In the genomic region with DNA sequence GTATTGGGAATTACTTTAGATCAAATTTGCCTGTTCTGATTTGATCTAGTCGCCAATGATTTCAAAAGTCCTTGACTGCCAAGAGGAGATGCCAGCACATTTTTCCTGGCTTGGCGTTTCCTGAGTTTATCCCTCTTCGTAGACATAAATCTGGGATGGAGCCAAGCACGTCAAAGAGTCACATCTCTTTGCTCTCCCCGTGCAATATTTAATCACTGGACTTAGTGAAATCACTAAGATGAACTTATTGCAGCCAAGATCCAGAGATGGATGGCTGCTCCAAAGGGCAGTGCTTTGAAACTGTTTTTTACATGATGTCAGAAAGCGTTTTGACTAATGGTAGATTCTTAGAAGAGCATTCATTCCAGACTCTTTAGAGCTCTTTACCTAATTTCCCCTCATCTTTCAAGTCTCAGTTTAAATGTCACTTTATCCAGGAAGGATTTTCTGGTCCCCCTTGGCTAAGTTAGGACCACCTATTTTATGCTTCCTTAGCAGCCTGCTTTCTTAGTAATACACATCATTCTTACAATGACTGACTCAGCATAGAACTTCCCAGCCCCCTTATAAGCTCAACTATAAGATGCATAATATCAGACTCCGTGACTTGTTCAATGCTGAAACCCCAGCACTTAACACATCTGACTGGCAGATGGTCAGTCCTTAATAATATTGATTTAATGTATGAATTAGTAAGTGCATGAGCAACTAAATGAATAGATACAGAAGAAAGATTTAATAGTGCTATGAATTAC, we compare ENCODE assay signal across 19 cellular contexts.
DNase-seq lines count a peak whose midpoint lies in the region; ATAC-seq and TF ChIP-seq lines count a peak whose summit lies in the region.
"Had no signal": no experiment of that assay in that cellular context is flagged by ENCODE, and none has a peak within 500 bp of the region (broad histone marks: within the 10 kb centered on the region; RNA-seq: fewer than 3 reads in every experiment).

No MANE protein-coding gene starts in this region.

- H3K9me3 ChIP-seq in skeletal muscle satellite cell (replicated peaks; ENCODE audit: low read length) = no peaks in the 10 kb centered on the region
- H3K9me3 ChIP-seq: lower lobe of right lung had no signal

- no peak for ATAC-seq in GM18867 (IDR thresholded peaks at IDR 0.05; ENCODE audit: unreplicated experiment)
- ATAC-seq: activated CD8-positive, alpha-beta memory T cell treated with anti-CD3 and anti-CD28 coated beads, Interleukin-2, amount 10 ng/mL, durations not matched to agents 7 days and 5 days; lower lobe of right lung had no signal

- TF ChIP-seq CTCF in fibroblast of mammary gland (conservative IDR thresholded peaks at IDR 0.05; ENCODE audit: control insufficient read depth, insufficient read depth, low read depth, low read length) (no peak), GM13977 (IDR thresholded peaks at IDR 0.05; ENCODE audit: extremely low read depth, insufficient read depth, missing control alignments) (no peak)

- in situ Hi-C loops in GM13977 (cut with MboI; ENCODE audit: low pct_unique_long_range_greater_than_20kb, low sequenced_read_pairs, unreplicated experiment) = no loop called here

- H3K4me2 ChIP-seq in skeletal muscle satellite cell (ENCODE audit: low read length) = peak overlapping the region; percentile 20

- H3K4me3 ChIP-seq in fibroblast of mammary gland (ENCODE audit: control insufficient read depth, low read depth, low read length) (no peak overlapping the region), skeletal muscle satellite cell (ENCODE audit: low read length) (no peak overlapping the region)
- H3K4me3 ChIP-seq: coronary artery, lower lobe of right lung had no signal

- peaks cover 9% of the 10 kb centered on the region for H3K27me3 ChIP-seq in skeletal muscle satellite cell (ENCODE audit: control insufficient read depth, insufficient read depth, low read length)

- H3K36me3 ChIP-seq in skeletal muscle satellite cell (ENCODE audit: insufficient read depth, low read length) = no peaks in the 10 kb centered on the region
- H3K36me3 ChIP-seq: lower lobe of right lung had no signal

- peaks cover 21% of the 10 kb centered on the region for H3K4me1 ChIP-seq in skeletal muscle satellite cell (ENCODE audit: control insufficient read depth, insufficient read depth, low read length)
- H3K4me1 ChIP-seq: lower lobe of right lung, parathyroid adenoma had no signal

- DNase-seq in EH (ENCODE audit: low read depth) = peak; percentile 81
- DNase-seq in NCI-H524 (lab: John Stamatoyannopoulos, UW) = peak; percentile 47 to 89
- DNase-seq in fibroblast of mammary gland (ENCODE audit: low read depth) = peak; percentile 77
- DNase-seq in activated CD4-positive, alpha-beta T cell treated with anti-CD3 and anti-CD28 coated beads for 4 hours = no peak
- DNase-seq in GM13977 (ENCODE audit: low spot score) = no peak
- DNase-seq: activated CD8-positive, alpha-beta memory T cell treated with anti-CD3 and anti-CD28 coated beads, Interleukin-2, amount 10 ng/mL, durations not matched to agents 7 days and 5 days; CD4-positive, alpha-beta T cell; DND-41; head of caudate nucleus; lower lobe of right lung; naive B cell; NCI-H1694 treated with DMSO at 0.1 percent for 48 hours; NCI-H446; SIG-M5; small intestine had no signal

- no peak overlapping the region for H3K9ac ChIP-seq in skeletal muscle satellite cell (ENCODE audit: low read depth, low read length)
- H3K9ac ChIP-seq: parathyroid adenoma had no signal

Comparison
In these comparisons a context has a peak if more than half of its experiments do, and no peak if none do; other contexts are left out.
1. DNase-seq: peak in EH (single experiment), NCI-H524 (2 of 2) and fibroblast of mammary gland (single experiment); none in activated CD4-positive, alpha-beta T cell treated with anti-CD3 and anti-CD28 coated beads for 4 hours (0 of 2) and GM13977 (single experiment).